Comparison of ENCODE assay signal across 8 cellular contexts in genomic region chr1:231866392-231867331, GRCh38.
A peak's percentile ranks its signal among the peaks of the same experiment; 100 is the strongest.
DNase-seq lines count a peak whose midpoint lies in the region; ATAC-seq and TF ChIP-seq lines count a peak whose summit lies in the region.

No MANE protein-coding gene starts in this region.

- no peak overlapping the region for H3K27ac ChIP-seq in endodermal cell (ENCODE audit: low read depth, low read length)

- H3K27me3 ChIP-seq in endodermal cell (ENCODE audit: control insufficient read depth, insufficient read depth, low read length, poor library complexity, severe bottlenecking), result no peaks in the 10 kb centered on the region

- no peak overlapping the region for H3K9ac ChIP-seq in endodermal cell (ENCODE audit: extremely low read depth, low read length, poor library complexity, severe bottlenecking)

- no peak for ATAC-seq in GM18505 (IDR thresholded peaks at IDR 0.05; ENCODE audit: unreplicated experiment)

- no peaks in the 10 kb centered on the region for H3K36me3 ChIP-seq in endodermal cell (ENCODE audit: control insufficient read depth, insufficient read depth, low read length)

- no peak overlapping the region for H3K4me3 Mint-ChIP-seq in endodermal cell

- peaks cover 15% of the 10 kb centered on the region for H3K4me1 Mint-ChIP-seq in endodermal cell

- no peaks in the 10 kb centered on the region for H3K27me3 Mint-ChIP-seq in endodermal cell (ENCODE audit: insufficient read depth)

- H3K4me1 ChIP-seq in endodermal cell (ENCODE audit: control insufficient read depth, insufficient read depth, low read length), result no peaks in the 10 kb centered on the region

- TF ChIP-seq CTCF in AG09309 (IDR thresholded peaks at IDR 0.05; ENCODE audit: control insufficient read depth, insufficient read depth, low read depth, low read length, missing control alignments) (peak; percentile 78), endodermal cell (conservative IDR thresholded peaks at IDR 0.05) (peak; percentile 96)

- TF ChIP-seq POLR2A in GM18505 (IDR thresholded peaks at IDR 0.05; ENCODE audit: borderline replicate concordance, extremely low read depth, insufficient read depth, insufficient read length), result no peak

- WGBS in endodermal cell (ENCODE audit: insufficient coverage in 1 of 2, insufficient read length in 1 of 2), 2 experiments, result 33 to 40% methylated on average over 10 to 18 of the region's 18 CpGs

- no peak overlapping the region for H3K27ac Mint-ChIP-seq in endodermal cell

- H3K36me3 Mint-ChIP-seq in endodermal cell (ENCODE audit: low read depth), result no peaks in the 10 kb centered on the region

- no peaks in the 10 kb centered on the region for H3K9me3 Mint-ChIP-seq in endodermal cell

- H3K9me3 ChIP-seq in endodermal cell (ENCODE audit: control insufficient read depth, low read length), result no peaks in the 10 kb centered on the region

- DNase-seq in AG09309 (ENCODE audit: low read depth), result no peak
- DNase-seq in GOT3 (lab: John Stamatoyannopoulos, UW), result peak; percentile 53
- peak; percentile 73 for DNase-seq in NCI-H460 (ENCODE audit: extremely low read depth, low read depth)
- DNase-seq in activated CD8-positive, alpha-beta memory T cell treated with anti-CD3 and anti-CD28 coated beads for 1 hour (ENCODE audit: extremely low read depth in 1 of 2, low read depth in 1 of 2), result peak; percentile 14 to 33
- peak; percentile 84 for DNase-seq in endodermal cell
- DNase-seq in mucosa of gallbladder (ENCODE audit: low spot score), result peak; percentile 64
- DNase-seq in stimulated activated naive CD4-positive, alpha-beta T cell (lab: John Stamatoyannopoulos, UW), result peak; percentile 4 to 77 (median 27)

- H3K4me3 ChIP-seq in AG09309 (ENCODE audit: control insufficient read depth, low read depth, low read length) (no peak overlapping the region), endodermal cell (ENCODE audit: low read length) (no peak overlapping the region)
